Comparison of ENCODE assay signal across 11 cellular contexts in genomic region chr15:82831894-82832600, GRCh38. TPM values are rescaled to one million over a fixed set of nuclear protein-coding genes. Genes with fewer than 3 reads are reported as not detected.
DNase-seq lines count a peak whose midpoint lies in the region; ATAC-seq, FAIRE-seq and TF ChIP-seq lines count a peak whose summit lies in the region.
"Had no signal": no experiment of that assay in that cellular context is flagged by ENCODE, and none has a peak within 500 bp of the region (broad histone marks: within the 10 kb centered on the region; RNA-seq: fewer than 3 reads in every experiment).

No MANE protein-coding gene starts in this region.

- H3K27ac ChIP-seq in left lung: peak overlapping the region in 1 of 2 donors; percentile 76

- no peak overlapping the region for H3K4me3 Mint-ChIP-seq in activated naive CD8-positive, alpha-beta T cell treated with anti-CD3 and anti-CD28 coated beads, Interleukin-2, amount 50 U/mL, for 24 hours
- H3K4me3 Mint-ChIP-seq in nephron: no peak overlapping the region

- intact Hi-C loops in left lung (cut with DNase I): no loop called here

- H3K27ac Mint-ChIP-seq in activated naive CD8-positive, alpha-beta T cell treated with anti-CD3 and anti-CD28 coated beads, Interleukin-2, amount 50 U/mL, for 24 hours: peak overlapping the region; percentile 82
- peak overlapping the region; percentile 62 to 72 (median 69) for H3K27ac Mint-ChIP-seq in nephron

- H3K36me3 Mint-ChIP-seq in activated naive CD8-positive, alpha-beta T cell treated with anti-CD3 and anti-CD28 coated beads, Interleukin-2, amount 50 U/mL, for 24 hours (ENCODE audit: low read depth): peaks cover 70% of the 10 kb centered on the region
- H3K36me3 Mint-ChIP-seq in nephron (ENCODE audit: low read depth): peaks cover 81% of the 10 kb centered on the region

- H3K36me3 ChIP-seq in left lung: peaks cover 0 to 100% of the 10 kb centered on the region in 2 donors

- peaks cover 35% of the 10 kb centered on the region for H3K4me1 Mint-ChIP-seq in activated naive CD8-positive, alpha-beta T cell treated with anti-CD3 and anti-CD28 coated beads, Interleukin-2, amount 50 U/mL, for 24 hours
- no peaks in the 10 kb centered on the region for H3K4me1 Mint-ChIP-seq in nephron

- DNase-seq in GM12891 (ENCODE audit: insufficient read length, low spot score) (no peak), AG08396 (ENCODE audit: low spot score) (no peak), left lung (no peak)
- no peak for DNase-seq in activated naive CD8-positive, alpha-beta T cell treated with anti-CD3 and anti-CD28 coated beads, Interleukin-2, amount 50 U/mL, for 24 hours
- no peak for DNase-seq in stimulated activated naive CD4-positive, alpha-beta T cell treated with Interleukin-2 at 50 U/mL for 16 hours (lab: John Stamatoyannopoulos, UW)
- DNase-seq: activated CD4-positive, alpha-beta T cell treated with anti-CD3 and anti-CD28 coated beads for 1 hour; small intestine had no signal

- no peaks in the 10 kb centered on the region for H3K9me3 Mint-ChIP-seq in activated naive CD8-positive, alpha-beta T cell treated with anti-CD3 and anti-CD28 coated beads, Interleukin-2, amount 50 U/mL, for 24 hours
- H3K9me3 Mint-ChIP-seq in nephron: no peaks in the 10 kb centered on the region

- no peak for TF ChIP-seq POLR2A in GM12891 (IDR thresholded peaks at IDR 0.05; ENCODE audit: low read depth, low read length)

- no peaks in the 10 kb centered on the region for H3K9me3 ChIP-seq in left lung

- TF ChIP-seq CTCF in nephron (IDR thresholded peaks at IDR 0.05; ENCODE audit: unreplicated experiment in 3 of 3): no peak
- TF ChIP-seq CTCF in left lung (IDR thresholded peaks at IDR 0.05): no peak

- H3K27me3 Mint-ChIP-seq in activated naive CD8-positive, alpha-beta T cell treated with anti-CD3 and anti-CD28 coated beads, Interleukin-2, amount 50 U/mL, for 24 hours: no peaks in the 10 kb centered on the region
- H3K27me3 Mint-ChIP-seq in nephron (ENCODE audit: low read depth): no peaks in the 10 kb centered on the region

- FAIRE-seq in GM12891 (lab: Jason Lieb, UNC): no peak
- FAIRE-seq: endometrium, small intestine had no signal

- H3K4me3 ChIP-seq in left lung: no peak overlapping the region

- peaks cover 7 to 21% of the 10 kb centered on the region in 2 donors for H3K4me1 ChIP-seq in left lung

- no peaks in the 10 kb centered on the region for H3K27me3 ChIP-seq in left lung

- peak; percentile 42 for ATAC-seq in HG03354 (IDR thresholded peaks at IDR 0.05; ENCODE audit: poor library complexity, severe bottlenecking, unreplicated experiment)
- ATAC-seq in activated naive CD8-positive, alpha-beta T cell treated with anti-CD3 and anti-CD28 coated beads, Interleukin-2, amount 50 U/mL, for 24 hours: peak; percentile 26
- no peak for ATAC-seq in HG02973 (IDR thresholded peaks at IDR 0.05; ENCODE audit: unreplicated experiment)
- ATAC-seq in left lung: no peak

TF ChIP-seq in GM12891, 5 proteins besides CTCF, POLR2A, EP300 and RAD21:
- TF ChIP-seq POU2F2 (IDR thresholded peaks at IDR 0.05; ENCODE audit: low read depth, low read length) (no peak), PAX5 (IDR thresholded peaks at IDR 0.05; ENCODE audit: insufficient read depth, low read length, severe bottlenecking) (no peak), TAF1 (IDR thresholded peaks at IDR 0.05; ENCODE audit: low read depth, low read length) (no peak), SPI1 (IDR thresholded peaks at IDR 0.05; ENCODE audit: low read depth, low read length) (peak; percentile 53), POLR2AphosphoS5 (IDR thresholded peaks at IDR 0.05; ENCODE audit: low read depth, low read length) (no peak)

RNA-seq across cellular contexts. Expression of gene WHAMM, which starts 22.6 kb away (rescaled TPM):
- polyA plus RNA-seq in GM12891 (2012; ENCODE audit: low read depth, missing spikeins): 4.9 TPM
- total RNA-seq in left lung: 10 to 100 TPM in 1 of 2 donors, 1 to 10 TPM in 1; 9.3 to 11.0 TPM

RNA-seq across cellular contexts. Expression of gene FSD2, which starts 26.2 kb away (rescaled TPM):
- 0.03 TPM for polyA plus RNA-seq in GM12891 (2012; ENCODE audit: low read depth, missing spikeins)
- 1 to 10 TPM in 1 of 2 donors, not detected in 1; 1.3 TPM for total RNA-seq in left lung

Comparison
In these comparisons a context has a peak if more than half of its experiments do, and no peak if none do; other contexts are left out.
1. ATAC-seq: peak in HG03354 (single experiment) and activated naive CD8-positive, alpha-beta T cell treated with anti-CD3 and anti-CD28 coated beads, Interleukin-2, amount 50 U/mL, for 24 hours (single experiment); none in HG02973 (single experiment) and left lung (single experiment).